ENCODE assay signal across 2 cellular contexts in the genomic region with DNA sequence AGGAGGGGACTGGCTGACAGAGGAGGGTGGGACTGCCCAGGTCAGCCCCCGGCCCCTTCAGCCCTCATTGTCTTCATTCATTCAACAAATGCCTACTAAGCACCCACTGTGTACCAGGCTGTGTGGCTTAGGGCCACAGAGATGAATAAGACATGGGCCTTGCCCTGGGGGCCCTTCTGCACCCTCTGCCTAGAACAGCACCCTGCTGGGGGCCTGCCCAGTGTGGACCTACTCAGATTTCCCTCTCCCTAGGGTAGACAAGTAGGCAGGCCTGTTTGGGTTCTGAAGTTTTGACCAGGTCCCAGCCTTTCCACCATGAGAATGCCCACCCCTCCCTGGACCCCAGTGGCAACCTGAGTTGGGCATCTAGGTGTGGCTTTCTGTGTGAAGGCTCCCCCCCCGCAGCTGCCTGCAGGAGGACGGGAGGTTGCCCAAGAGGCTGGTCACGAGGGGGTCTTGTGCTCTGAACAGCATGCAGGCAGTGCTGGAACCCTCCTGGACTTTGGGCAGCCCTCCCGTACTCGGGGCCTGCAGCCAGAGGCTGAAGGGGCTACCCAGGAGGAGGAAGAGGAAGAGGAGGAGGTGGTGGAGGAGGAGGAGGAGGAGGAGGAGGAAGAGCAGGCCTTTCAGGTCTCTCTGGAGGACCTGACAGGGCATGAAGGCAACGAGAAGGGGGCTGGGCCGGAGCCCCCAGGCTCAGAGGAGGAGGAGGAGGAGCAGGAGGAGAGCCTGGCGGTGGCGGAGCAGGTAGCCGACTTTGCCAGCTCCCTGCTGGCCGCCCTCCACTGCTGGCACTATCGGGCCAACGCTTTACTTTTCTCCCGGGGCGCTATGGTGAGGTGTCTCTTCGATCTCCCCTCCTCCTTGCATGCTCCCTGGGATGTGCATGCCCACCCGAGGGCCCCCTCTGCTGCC.
TF ChIP-seq lines count a peak whose summit lies in the region.

No MANE protein-coding gene starts in this region.

TF ChIP-seq in GM23338, 12 proteins besides CTCF, POLR2A, EP300 and RAD21 (continues in another document):
- TF ChIP-seq ETS1 (IDR thresholded peaks at IDR 0.05): no peak
- no peak for TF ChIP-seq CREB1 (CRISPR knock-in tag; IDR thresholded peaks at IDR 0.05; ENCODE audit: low read depth)
- no peak for TF ChIP-seq EZH2 (IDR thresholded peaks at IDR 0.05; ENCODE audit: low read depth, unreplicated experiment)
- no peak for TF ChIP-seq JUNB (IDR thresholded peaks at IDR 0.05; ENCODE audit: unreplicated experiment)
- no peak for TF ChIP-seq ZNF114 (CRISPR knock-in tag; IDR thresholded peaks at IDR 0.05)
- no peak for TF ChIP-seq STAT1 (IDR thresholded peaks at IDR 0.05; ENCODE audit: unreplicated experiment)
- no peak for TF ChIP-seq ZNF462 (CRISPR knock-in tag; IDR thresholded peaks at IDR 0.05)
- TF ChIP-seq POLR2AphosphoS5 (IDR thresholded peaks at IDR 0.05; ENCODE audit: low read depth): no peak

TF ChIP-seq in HepG2, 621 proteins besides CTCF, POLR2A, EP300 and RAD21:
- TF ChIP-seq CENPT (CRISPR knock-in tag; IDR thresholded peaks at IDR 0.05; ENCODE audit: low read depth) (no peak), ZNF10 (CRISPR knock-in tag; IDR thresholded peaks at IDR 0.05; ENCODE audit: borderline replicate concordance, low read depth) (no peak), MTF2 (CRISPR knock-in tag; IDR thresholded peaks at IDR 0.05; ENCODE audit: borderline replicate concordance) (no peak), IRF9 (CRISPR knock-in tag; IDR thresholded peaks at IDR 0.05; ENCODE audit: borderline replicate concordance) (no peak), ZNF121 (CRISPR knock-in tag; IDR thresholded peaks at IDR 0.05) (no peak), NFKB2 (CRISPR knock-in tag; IDR thresholded peaks at IDR 0.05; ENCODE audit: borderline replicate concordance) (no peak), ATAD3A (CRISPR knock-in tag; IDR thresholded peaks at IDR 0.05) (no peak), SOX6 (IDR thresholded peaks at IDR 0.05) (no peak), SOX6 (CRISPR knock-in tag; IDR thresholded peaks at IDR 0.05) (no peak), GATAD1 (CRISPR knock-in tag; IDR thresholded peaks at IDR 0.05) (no peak), HNRNPLL (IDR thresholded peaks at IDR 0.05; ENCODE audit: low read depth, low read length, poor library complexity, severe bottlenecking) (no peak)
